In genomic region chr12:3771853-3772252, GRCh38 we compare ENCODE assay signal across 38 cellular contexts. TPM values are rescaled to one million over a fixed set of nuclear protein-coding genes. Genes with fewer than 3 reads are reported as not detected.
DNase-seq lines count a peak whose midpoint lies in the region; ATAC-seq and TF ChIP-seq lines count a peak whose summit lies in the region.
"Had no signal": no experiment of that assay in that cellular context is flagged by ENCODE, and none has a peak within 500 bp of the region (broad histone marks: within the 10 kb centered on the region; RNA-seq: fewer than 3 reads in every experiment).

No MANE protein-coding gene starts in this region.

- no peaks in the 10 kb centered on the region for H3K36me3 ChIP-seq in heart right ventricle
- H3K36me3 ChIP-seq: ascending aorta, esophagus muscularis mucosa, neural progenitor cell, thyroid gland, vagina had no signal

- peak overlapping the region in 1 of 10 donors; percentile 30 for H3K27ac ChIP-seq in heart right ventricle
- H3K27ac ChIP-seq: ascending aorta, esophagus muscularis mucosa, foreskin keratinocyte, hepatocyte, HL-60, neural progenitor cell, parathyroid adenoma, thyroid gland, vagina, VCaP had no signal

- H3K4me1 Mint-ChIP-seq in activated CD8-positive, alpha-beta T cell treated with anti-CD3 and anti-CD28 coated beads for 36 hours (ENCODE audit: low read depth), result peaks cover 9% of the 10 kb centered on the region
- H3K4me1 Mint-ChIP-seq in activated CD8-positive, alpha-beta T cell treated with anti-CD3 and anti-CD28 coated beads, Interleukin-2, amount 10 ng/mL, durations not matched to agents 7 days and 5 days (ENCODE audit: low read depth), result peaks cover 9% of the 10 kb centered on the region
- peaks cover 10% of the 10 kb centered on the region; the same call in 1 of the 2 replicates for H3K4me1 Mint-ChIP-seq in WTC11
- H3K4me1 Mint-ChIP-seq: H9, memory B cell, neural progenitor cell had no signal

- peaks cover 0 to 24% (median 6%) of the 10 kb centered on the region in 9 donors for H3K4me1 ChIP-seq in heart right ventricle
- H3K4me1 ChIP-seq: ascending aorta, neural progenitor cell, parathyroid adenoma, thyroid gland, vagina had no signal

- H3K9me3 Mint-ChIP-seq in activated CD8-positive, alpha-beta T cell treated with anti-CD3 and anti-CD28 coated beads for 36 hours, result no peaks in the 10 kb centered on the region
- no peaks in the 10 kb centered on the region for H3K9me3 Mint-ChIP-seq in activated CD8-positive, alpha-beta T cell treated with anti-CD3 and anti-CD28 coated beads, Interleukin-2, amount 10 ng/mL, durations not matched to agents 7 days and 5 days (ENCODE audit: insufficient read depth)
- peaks cover 10% of the 10 kb centered on the region; the same call in 1 of the 2 replicates for H3K9me3 Mint-ChIP-seq in WTC11
- H3K9me3 Mint-ChIP-seq: activated CD4-positive, alpha-beta T cell treated with anti-CD3 and anti-CD28 coated beads, Interleukin-2, amount 10 ng/mL, durations not matched to agents 7 days and 5 days; CD8-positive, alpha-beta memory T cell; dendritic cell treated with granulocyte-macrophage colony-stimulating factor and Interleukin-4, amounts not matched to agents 40 ng/mL and 50 ng/mL, for 4 days; memory B cell; stimulated activated naive CD8-positive, alpha-beta T cell treated with anti-CD3 and anti-CD28 coated beads, Interleukin-15, amount 100 ng/mL, for 72 hours had no signal

- CTCF ChIA-PET in activated CD8-positive, alpha-beta T cell treated with anti-CD3 and anti-CD28 coated beads for 36 hours (lab: Charles Lee), result interaction anchor here (1.2 to 1.5 kb wide), 3 partner anchors 32 to 472 kb away, joined by 3 to 11 read pairs (median 6); no protein-coding TSS in a partner anchor
- CTCF ChIA-PET in activated CD8-positive, alpha-beta T cell treated with anti-CD3 and anti-CD28 coated beads, Interleukin-2, amount 10 ng/mL, durations not matched to agents 7 days and 5 days (lab: Charles Lee), result interaction anchor here (0.7 to 3.6 kb wide), 9 partner anchors 14 to 472 kb away, joined by 3 to 34 read pairs (median 4); partner anchors contain the start of gene CRACR2A
- CTCF ChIA-PET in WTC11 (lab: Charles Lee), result interaction anchor here (1.1 to 2.6 kb wide), 6 partner anchors 19 to 473 kb away, joined by 4 to 17 read pairs (median 5); partner anchors contain the start of gene CRACR2A

- WGBS in heart right ventricle, 2 donors, result 37 to 55% methylated on average over 1 of the region's 1 CpG

- POLR2A ChIA-PET in activated CD8-positive, alpha-beta T cell treated with anti-CD3 and anti-CD28 coated beads for 36 hours (lab: Charles Lee), result interaction anchor here (1.8 kb wide), 1 partner anchor 18 kb away, joined by 4 read pairs; no protein-coding TSS in a partner anchor
- POLR2A ChIA-PET in activated CD8-positive, alpha-beta T cell treated with anti-CD3 and anti-CD28 coated beads, Interleukin-2, amount 10 ng/mL, durations not matched to agents 7 days and 5 days (lab: Charles Lee), result interaction anchor here (0.7 to 1.0 kb wide), 2 partner anchors 22 to 958 kb away, joined by 3 read pairs; no protein-coding TSS in a partner anchor
- POLR2A ChIA-PET in WTC11 (lab: Charles Lee), result no interaction called here

- H3K27me3 ChIP-seq in heart right ventricle, result no peaks in the 10 kb centered on the region
- H3K27me3 ChIP-seq: ascending aorta, esophagus muscularis mucosa, neural progenitor cell, thyroid gland, vagina had no signal

- no peaks in the 10 kb centered on the region for H3K27me3 Mint-ChIP-seq in activated CD8-positive, alpha-beta T cell treated with anti-CD3 and anti-CD28 coated beads for 36 hours
- no peaks in the 10 kb centered on the region for H3K27me3 Mint-ChIP-seq in activated CD8-positive, alpha-beta T cell treated with anti-CD3 and anti-CD28 coated beads, Interleukin-2, amount 10 ng/mL, durations not matched to agents 7 days and 5 days (ENCODE audit: low read depth)
- H3K27me3 Mint-ChIP-seq in WTC11 (ENCODE audit: low read depth), result no peaks in the 10 kb centered on the region; the same call in 1 of the 2 replicates
- H3K27me3 Mint-ChIP-seq: activated CD4-positive, alpha-beta T cell treated with anti-CD3 and anti-CD28 coated beads, Interleukin-2, amount 10 ng/mL, durations not matched to agents 7 days and 5 days; activated CD8-positive, alpha-beta memory T cell treated with anti-CD3 and anti-CD28 coated beads, Interleukin-2, amount 10 ng/mL, durations not matched to agents 7 days and 5 days; memory B cell; stimulated activated naive CD8-positive, alpha-beta T cell treated with anti-CD3 and anti-CD28 coated beads, Interleukin-15, amount 100 ng/mL, for 72 hours had no signal

- H3K4me3 ChIP-seq in heart right ventricle, result no peak overlapping the region
- H3K4me3 ChIP-seq: ascending aorta, esophagus muscularis mucosa, GM12878, hepatocyte, neural progenitor cell, thyroid gland, vagina had no signal

- intact Hi-C loops in activated CD8-positive, alpha-beta T cell treated with anti-CD3 and anti-CD28 coated beads for 36 hours (cut with micrococcal nuclease), result no loop called here
- intact Hi-C loops in heart right ventricle (cut with DNase I), result loop anchor here in 9 of 10 donors (5.0 to 10.0 kb wide), 8 partner anchors 87 to 467 kb away; no protein-coding TSS in a partner anchor

- no peak overlapping the region for H3K4me3 Mint-ChIP-seq in activated CD8-positive, alpha-beta T cell treated with anti-CD3 and anti-CD28 coated beads for 36 hours
- no peak overlapping the region for H3K4me3 Mint-ChIP-seq in activated CD8-positive, alpha-beta T cell treated with anti-CD3 and anti-CD28 coated beads, Interleukin-2, amount 10 ng/mL, durations not matched to agents 7 days and 5 days
- no peak overlapping the region for H3K4me3 Mint-ChIP-seq in WTC11
- H3K4me3 Mint-ChIP-seq: activated CD4-positive, alpha-beta T cell treated with anti-CD3 and anti-CD28 coated beads, Interleukin-2, amount 10 ng/mL, durations not matched to agents 7 days and 5 days; activated CD8-positive, alpha-beta memory T cell treated with anti-CD3 and anti-CD28 coated beads, Interleukin-2, amount 10 ng/mL, durations not matched to agents 7 days and 5 days; CD8-positive, alpha-beta memory T cell; dendritic cell treated with granulocyte-macrophage colony-stimulating factor and Interleukin-4, amounts not matched to agents 40 ng/mL and 50 ng/mL, for 4 days; H9; memory B cell; neural progenitor cell; stimulated activated naive CD8-positive, alpha-beta T cell treated with anti-CD3 and anti-CD28 coated beads, Interleukin-15, amount 100 ng/mL, for 72 hours had no signal

- no peak for DNase-seq in activated CD8-positive, alpha-beta T cell treated with anti-CD3 and anti-CD28 coated beads for 36 hours
- no peak for DNase-seq in activated CD8-positive, alpha-beta T cell treated with anti-CD3 and anti-CD28 coated beads, Interleukin-2, amount 10 ng/mL, durations not matched to agents 7 days and 5 days
- DNase-seq in WTC11 (ENCODE audit: low spot score) (no peak), heart right ventricle (peak; percentile 49 to 54), superior temporal gyrus (ENCODE audit: extremely low spot score) (peak; percentile 21)
- DNase-seq: activated CD4-positive, alpha-beta T cell treated with anti-CD3 and anti-CD28 coated beads, Interleukin-2, amount 10 ng/mL, durations not matched to agents 7 days and 5 days; activated CD8-positive, alpha-beta memory T cell treated with anti-CD3 and anti-CD28 coated beads, Interleukin-2, amount 10 ng/mL, durations not matched to agents 7 days and 5 days; activated T-cell treated with anti-CD3 and anti-CD28 coated beads, Interleukin-2, amount 50 U/mL, for 48 hours; AML-193; CD8-positive, alpha-beta memory T cell; DMS 273 treated with DMSO at 0.1 percent for 48 hours; H9; left cardiac atrium; MM.1S; NCI-H1105 treated with DMSO at 0.1 percent for 48 hours; NCI-H2029 treated with DMSO at 0.1 percent for 48 hours; NCI-H524 treated with DMSO at 0.1 percent for 48 hours; stimulated activated CD8-positive, alpha-beta memory T cell treated with anti-CD3 and anti-CD28 coated beads, Interleukin-4, amount 100 ng/mL, for 48 hours; stimulated activated naive CD8-positive, alpha-beta T cell treated with anti-CD3 and anti-CD28 coated beads, Interleukin-15, amount 100 ng/mL, for 72 hours; T1000; thyroid gland had no signal

- H3K36me3 Mint-ChIP-seq in activated CD8-positive, alpha-beta T cell treated with anti-CD3 and anti-CD28 coated beads for 36 hours (ENCODE audit: low read depth), result no peaks in the 10 kb centered on the region
- no peaks in the 10 kb centered on the region for H3K36me3 Mint-ChIP-seq in activated CD8-positive, alpha-beta T cell treated with anti-CD3 and anti-CD28 coated beads, Interleukin-2, amount 10 ng/mL, durations not matched to agents 7 days and 5 days (ENCODE audit: low read depth)
- no peaks in the 10 kb centered on the region for H3K36me3 Mint-ChIP-seq in WTC11
- H3K36me3 Mint-ChIP-seq: neural progenitor cell had no signal

- TF ChIP-seq CTCF in activated CD8-positive, alpha-beta T cell treated with anti-CD3 and anti-CD28 coated beads for 36 hours (IDR thresholded peaks at IDR 0.05), result no peak
- TF ChIP-seq CTCF in WTC11 (IDR thresholded peaks at IDR 0.05) (no peak), heart right ventricle (IDR thresholded peaks at IDR 0.05) (no peak)

- H3K9me3 ChIP-seq in heart right ventricle, result no peaks in the 10 kb centered on the region
- H3K9me3 ChIP-seq: ascending aorta, esophagus muscularis mucosa, thyroid gland, vagina had no signal

- ATAC-seq in activated CD8-positive, alpha-beta T cell treated with anti-CD3 and anti-CD28 coated beads for 36 hours, result peak; percentile 30
- ATAC-seq in activated CD8-positive, alpha-beta T cell treated with anti-CD3 and anti-CD28 coated beads, Interleukin-2, amount 10 ng/mL, durations not matched to agents 7 days and 5 days, result no peak
- no peak for ATAC-seq in WTC11
- peak; percentile 52 to 98 (median 94) for ATAC-seq in heart right ventricle
- no peak for ATAC-seq in GM18907 (IDR thresholded peaks at IDR 0.05; ENCODE audit: unreplicated experiment)
- no peak for ATAC-seq in HG03280 (IDR thresholded peaks at IDR 0.05; ENCODE audit: unreplicated experiment)
- ATAC-seq in HG02571 (IDR thresholded peaks at IDR 0.05; ENCODE audit: unreplicated experiment), result no peak
- ATAC-seq: GM12878; Panc1; sciatic nerve; stimulated activated naive CD8-positive, alpha-beta T cell treated with anti-CD3 and anti-CD28 coated beads, Interleukin-15, amount 100 ng/mL, for 72 hours had no signal

- H3K27ac Mint-ChIP-seq in activated CD8-positive, alpha-beta T cell treated with anti-CD3 and anti-CD28 coated beads for 36 hours, result no peak overlapping the region
- no peak overlapping the region for H3K27ac Mint-ChIP-seq in activated CD8-positive, alpha-beta T cell treated with anti-CD3 and anti-CD28 coated beads, Interleukin-2, amount 10 ng/mL, durations not matched to agents 7 days and 5 days
- H3K27ac Mint-ChIP-seq in WTC11, result 0 out of 2 replicates have a peak overlapping the region, but pooled peaks have one; percentile 10
- H3K27ac Mint-ChIP-seq: activated CD4-positive, alpha-beta T cell treated with anti-CD3 and anti-CD28 coated beads, Interleukin-2, amount 10 ng/mL, durations not matched to agents 7 days and 5 days; activated CD8-positive, alpha-beta memory T cell treated with anti-CD3 and anti-CD28 coated beads, Interleukin-2, amount 10 ng/mL, durations not matched to agents 7 days and 5 days; dendritic cell treated with granulocyte-macrophage colony-stimulating factor and Interleukin-4, amounts not matched to agents 40 ng/mL and 50 ng/mL, for 4 days; memory B cell; neural progenitor cell; stimulated activated naive CD8-positive, alpha-beta T cell treated with anti-CD3 and anti-CD28 coated beads, Interleukin-15, amount 100 ng/mL, for 72 hours had no signal

RNA-seq across cellular contexts. Expression of gene CRACR2A, which starts 18.9 kb away (rescaled TPM):
- total RNA-seq in activated CD8-positive, alpha-beta T cell treated with anti-CD3 and anti-CD28 coated beads for 36 hours, result 10 to 100 TPM; 21.2 to 24.7 TPM
- total RNA-seq in activated CD8-positive, alpha-beta T cell treated with anti-CD3 and anti-CD28 coated beads, Interleukin-2, amount 10 ng/mL, durations not matched to agents 7 days and 5 days, result 10 to 100 TPM; 38.5 to 40.1 TPM
- total RNA-seq in WTC11 (2021), result 2.4 to 2.6 TPM (median 2.5 TPM) in 3 replicates
- 10 to 100 TPM in 1 of 10 donors, 1 to 10 TPM in 9; 2.4 to 10.4 (median 5.0) TPM for total RNA-seq in heart right ventricle
- polyA plus RNA-seq in heart right ventricle, result 1 to 10 TPM in 1 of 2 donors, under 1 TPM in 1; 0.64 to 3.4 TPM

Comparison
In these comparisons a context has a peak if more than half of its experiments do, and no peak if none do; other contexts are left out.
1. ATAC-seq: peak in activated CD8-positive, alpha-beta T cell treated with anti-CD3 and anti-CD28 coated beads for 36 hours (single experiment) and heart right ventricle (8 of 8); none in activated CD8-positive, alpha-beta T cell treated with anti-CD3 and anti-CD28 coated beads, Interleukin-2, amount 10 ng/mL, durations not matched to agents 7 days and 5 days (single experiment), WTC11 (single experiment), GM18907 (single experiment), HG03280 (single experiment) and HG02571 (single experiment).
2. DNase-seq: peak in heart right ventricle (2 of 2) and superior temporal gyrus (single experiment); none in activated CD8-positive, alpha-beta T cell treated with anti-CD3 and anti-CD28 coated beads for 36 hours (single experiment), activated CD8-positive, alpha-beta T cell treated with anti-CD3 and anti-CD28 coated beads, Interleukin-2, amount 10 ng/mL, durations not matched to agents 7 days and 5 days (single experiment) and WTC11 (single experiment).